8 cellular contexts compared by ENCODE assay signal in the genomic region with DNA sequence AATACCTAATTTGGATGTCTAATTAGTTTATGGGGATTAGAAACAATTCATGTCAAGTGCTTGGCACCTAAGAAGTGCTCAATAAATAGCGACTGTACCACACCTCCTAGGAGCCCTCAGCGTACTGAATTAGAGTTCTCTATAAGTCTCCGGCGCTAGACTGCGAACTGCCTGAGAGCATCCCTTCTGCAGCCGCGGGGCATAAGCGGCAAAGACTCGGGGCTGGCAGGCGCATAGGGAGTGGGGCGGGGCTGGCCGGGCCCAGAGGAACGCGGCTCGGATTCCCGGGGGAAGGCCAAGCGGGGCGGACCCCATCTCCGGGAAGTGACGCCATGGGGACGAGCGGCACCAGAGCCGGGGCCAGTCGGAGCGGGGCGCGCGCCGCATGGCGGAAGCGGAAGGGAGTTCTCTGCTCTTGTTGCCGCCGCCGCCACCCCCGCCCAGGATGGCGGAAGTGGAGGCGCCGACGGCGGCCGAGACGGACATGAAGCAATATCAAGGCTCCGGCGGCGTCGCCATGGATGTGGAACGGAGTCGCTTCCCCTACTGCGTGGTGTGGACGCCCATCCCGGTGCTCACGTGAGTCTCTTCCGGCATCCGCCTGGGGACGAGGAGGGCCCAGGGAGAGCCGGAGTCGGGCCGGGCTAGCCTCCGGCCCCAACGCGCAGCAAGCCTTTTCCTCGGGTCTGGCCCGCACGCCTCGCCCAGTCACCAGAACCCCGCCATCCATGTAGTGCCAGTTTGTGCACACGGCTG.
A peak's percentile ranks its signal among the peaks of the same experiment; 100 is the strongest.
DNase-seq lines count a peak whose midpoint lies in the region; ATAC-seq, FAIRE-seq and TF ChIP-seq lines count a peak whose summit lies in the region.

A gene with protein sequence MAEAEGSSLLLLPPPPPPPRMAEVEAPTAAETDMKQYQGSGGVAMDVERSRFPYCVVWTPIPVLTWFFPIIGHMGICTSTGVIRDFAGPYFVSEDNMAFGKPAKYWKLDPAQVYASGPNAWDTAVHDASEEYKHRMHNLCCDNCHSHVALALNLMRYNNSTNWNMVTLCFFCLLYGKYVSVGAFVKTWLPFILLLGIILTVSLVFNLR (plus strand): TSS at position 351 of the 756 bp plus-strand sequence. CDS start 35 bp downstream, at position 386.

- H3K27me3 Mint-ChIP-seq in nephron (ENCODE audit: low read depth), result no peaks in the 10 kb centered on the region

- peaks cover 8% of the 10 kb centered on the region; the same call in 1 of the 2 replicates for H3K4me1 ChIP-seq in MM.1S (ENCODE audit: low read length)

- no peaks in the 10 kb centered on the region for H3K9me2 ChIP-seq in MM.1S (replicated peaks; ENCODE audit: insufficient read depth, low read length)

- peak within 1 kb of the TSS; percentile 92 for H3K9ac ChIP-seq in MM.1S (ENCODE audit: low read length)

- H3K79me2 ChIP-seq in MM.1S (ENCODE audit: low read length), result peaks cover 49% of the 10 kb centered on the region

- H3K4me3 ChIP-seq in MM.1S (ENCODE audit: low read length), result peak within 1 kb of the TSS; percentile 91
- H3K4me3 ChIP-seq in fibroblast of pulmonary artery (replicated peaks; ENCODE audit: low read depth, low read length), result peak within 1 kb of the TSS; percentile 100

- peaks cover 6% of the 10 kb centered on the region; the same call in 1 of the 2 replicates for H3K27me3 ChIP-seq in MM.1S (replicated peaks; ENCODE audit: insufficient read depth, low read length)

- H4K20me1 ChIP-seq in MM.1S (ENCODE audit: insufficient read depth, low read length), result no peaks in the 10 kb centered on the region

- H3K4me3 Mint-ChIP-seq in nephron, result peak within 1 kb of the TSS; percentile 96 to 99 (median 97)

- H3K9me3 ChIP-seq in MM.1S (replicated peaks; ENCODE audit: insufficient read depth, low read length), result no peaks in the 10 kb centered on the region

- 0 out of 2 replicates have a peak, but pooled peaks cover 5% of the 10 kb centered on the region for H3F3A ChIP-seq in MM.1S (ENCODE audit: insufficient read depth, low read length)

- peaks cover 16% of the 10 kb centered on the region for H3K36me3 Mint-ChIP-seq in nephron (ENCODE audit: low read depth)

- H3K36me3 ChIP-seq in MM.1S (replicated peaks; ENCODE audit: insufficient read depth, low read length), result no peaks in the 10 kb centered on the region; the same call in 1 of the 2 replicates

- peak; percentile 99 for ATAC-seq in stimulated activated naive CD8-positive, alpha-beta T cell treated with anti-CD3 and anti-CD28 coated beads, Interleukin-15, Interleukin-2, amounts not matched to agents 100 U/mL and 50 U/mL, for 24 hours

- TF ChIP-seq CTCF in MM.1S (IDR thresholded peaks at IDR 0.05; ENCODE audit: low read length), result no peak
- TF ChIP-seq CTCF in fibroblast of pulmonary artery (IDR thresholded peaks at IDR 0.05; ENCODE audit: low read length, missing control alignments), result no peak
- TF ChIP-seq CTCF in nephron (IDR thresholded peaks at IDR 0.05; ENCODE audit: unreplicated experiment in 3 of 3), result peak in 2 of 3 experiments; percentile 11 to 22

- H2AFZ ChIP-seq in MM.1S (ENCODE audit: low read length), result peak within 1 kb of the TSS; percentile 89

- peak within 1 kb of the TSS; percentile 93 to 95 (median 95) for H3K27ac Mint-ChIP-seq in nephron

- H3K9me3 Mint-ChIP-seq in nephron, result no peaks in the 10 kb centered on the region

- FAIRE-seq in G401.6 (lab: Jason Lieb, UNC), result peak; percentile 88

- peak within 1 kb of the TSS; percentile 93 for H3K4me2 ChIP-seq in MM.1S (ENCODE audit: low read depth, low read length)

- H3K27ac ChIP-seq in MM.1S (ENCODE audit: low read length), result peak within 1 kb of the TSS; percentile 61; the same call in 1 of the 2 replicates

- peaks cover 47% of the 10 kb centered on the region for H3K4me1 Mint-ChIP-seq in nephron

- DNase-seq in HCEC 1CT (peak; percentile 98), MM.1S (peak; percentile 97), SHP77 treated with DMSO at 0.1 percent for 48 hours (lab: John Stamatoyannopoulos, UW) (peak; percentile 96), fibroblast of pulmonary artery (ENCODE audit: low read depth) (peak; percentile 98)
- DNase-seq in activated effector memory CD4-positive, alpha-beta T cell treated with anti-CD3 and anti-CD28 coated beads, Interleukin-2, amount 50 U/mL, for 16 hours, result peak; percentile 99
- peak; percentile 97 for DNase-seq in stimulated activated naive CD8-positive, alpha-beta T cell treated with anti-CD3 and anti-CD28 coated beads, Interleukin-15, Interleukin-2, amounts not matched to agents 100 U/mL and 50 U/mL, for 24 hours

Comparison
In these comparisons a context has a peak if more than half of its experiments do, and no peak if none do; other contexts are left out.
1. Peak in every context shown above with its lines: DNase-seq, ATAC-seq, H3K4me3 ChIP-seq and H3K27ac ChIP-seq.
2. CTCF ChIP-seq: peak in nephron (2 of 3); none in MM.1S (single experiment) and fibroblast of pulmonary artery (single experiment).